In genomic region chr5:106843812-106844416, GRCh38 we compare ENCODE assay signal across 9 cellular contexts.
DNase-seq lines count a peak whose midpoint lies in the region; TF ChIP-seq lines count a peak whose summit lies in the region.
"Had no signal": no experiment of that assay in that cellular context is flagged by ENCODE, and none has a peak within 500 bp of the region (broad histone marks: within the 10 kb centered on the region; RNA-seq: fewer than 3 reads in every experiment).

No MANE protein-coding gene starts in this region.

- H3K4me2 ChIP-seq in MM.1S (ENCODE audit: low read depth, low read length): peak overlapping the region; percentile 26; the same call in 1 of the 2 replicates

- H3K27ac Mint-ChIP-seq in endothelial cell (ENCODE audit: unreplicated experiment): no peak overlapping the region
- H3K27ac Mint-ChIP-seq: activated naive CD4-positive, alpha-beta T cell treated with anti-CD3 and anti-CD28 coated beads for 36 hours had no signal

- H3K4me3 Mint-ChIP-seq in endothelial cell (ENCODE audit: unreplicated experiment): no peak overlapping the region
- H3K4me3 Mint-ChIP-seq: activated naive CD4-positive, alpha-beta T cell treated with anti-CD3 and anti-CD28 coated beads for 36 hours had no signal

- no peaks in the 10 kb centered on the region for H3K4me1 Mint-ChIP-seq in endothelial cell (ENCODE audit: unreplicated experiment)

- H3K27ac ChIP-seq in MM.1S (ENCODE audit: low read length): peak overlapping the region; percentile 7; the same call in 1 of the 2 replicates
- no peak overlapping the region for H3K27ac ChIP-seq in transverse colon

- no peaks in the 10 kb centered on the region for H4K20me1 ChIP-seq in MM.1S (ENCODE audit: insufficient read depth, low read length)

- peak overlapping the region; percentile 10; the same call in 1 of the 2 replicates for H2AFZ ChIP-seq in MM.1S (ENCODE audit: low read length)

- TF ChIP-seq POLR2A in transverse colon (IDR thresholded peaks at IDR 0.05): no peak

- H3K79me2 ChIP-seq in MM.1S (ENCODE audit: low read length): no peaks in the 10 kb centered on the region

- H3K9me3 ChIP-seq in MM.1S (replicated peaks; ENCODE audit: insufficient read depth, low read length) (no peaks in the 10 kb centered on the region), transverse colon (no peaks in the 10 kb centered on the region)

- intact Hi-C loops in transverse colon (cut with DNase I; ENCODE audit: low total_unique reads): no loop called here

- no peaks in the 10 kb centered on the region for H3K9me2 ChIP-seq in MM.1S (replicated peaks; ENCODE audit: insufficient read depth, low read length)

- no peak overlapping the region for H3K9ac ChIP-seq in MM.1S (ENCODE audit: low read length)

- TF ChIP-seq CTCF in MM.1S (IDR thresholded peaks at IDR 0.05; ENCODE audit: low read length) (peak; percentile 41), endothelial cell (IDR thresholded peaks at IDR 0.05; ENCODE audit: unreplicated experiment) (peak; percentile 54), transverse colon (IDR thresholded peaks at IDR 0.05) (peak in 3 of 5 experiments; percentile 16 to 31 (median 27))

- no peaks in the 10 kb centered on the region for H3K27me3 ChIP-seq in MM.1S (replicated peaks; ENCODE audit: insufficient read depth, low read length)
- no peaks in the 10 kb centered on the region for H3K27me3 ChIP-seq in transverse colon

- in situ Hi-C loops in transverse colon (cut with MboI; ENCODE audit: low pct_ligation_motif_present in 1 of 4, low pct_unique_long_range_greater_than_20kb in 1 of 4, low sequenced_read_pairs in 3 of 4): no loop called here

- H3K4me1 ChIP-seq in MM.1S (ENCODE audit: low read length) (0 out of 2 replicates have a peak, but pooled peaks cover 5% of the 10 kb centered on the region), transverse colon (no peaks in the 10 kb centered on the region)

- no peaks in the 10 kb centered on the region for H3K9me3 Mint-ChIP-seq in endothelial cell (ENCODE audit: unreplicated experiment)

- H3K36me3 Mint-ChIP-seq in endothelial cell (ENCODE audit: low read depth, unreplicated experiment): no peaks in the 10 kb centered on the region

- WGBS in transverse colon (ENCODE audit: low coverage in 1 of 2), 2 donors: 70 to 74% methylated on average over 2 to 4 of the region's 4 CpGs

- no peaks in the 10 kb centered on the region for H3F3A ChIP-seq in MM.1S (ENCODE audit: insufficient read depth, low read length)

- H3K27me3 Mint-ChIP-seq in endothelial cell (ENCODE audit: unreplicated experiment): peaks cover 2% of the 10 kb centered on the region

- DNase-seq in NCI-H524 (lab: John Stamatoyannopoulos, UW) (peak; percentile 10 to 43), NCI-H524 treated with DMSO at 0.1 percent for 48 hours (lab: John Stamatoyannopoulos, UW) (no peak), MM.1S (peak; percentile 43), endothelial cell (ENCODE audit: low spot score) (no peak), transverse colon (no peak), MV-4-11 (lab: John Stamatoyannopoulos, UW) (no peak), NCI-H2171 treated with DMSO at 0.1 percent for 48 hours (lab: John Stamatoyannopoulos, UW) (no peak), cerebellar cortex (ENCODE audit: low spot score) (no peak)
- DNase-seq: activated naive CD4-positive, alpha-beta T cell treated with anti-CD3 and anti-CD28 coated beads for 36 hours had no signal

- H3K4me3 ChIP-seq in MM.1S (ENCODE audit: low read length) (peak overlapping the region; percentile 11; the same call in 1 of the 2 replicates), transverse colon (no peak overlapping the region)

- H3K36me3 ChIP-seq in MM.1S (replicated peaks; ENCODE audit: insufficient read depth, low read length): no peaks in the 10 kb centered on the region
- H3K36me3 ChIP-seq in transverse colon: no peaks in the 10 kb centered on the region

- no peak for TF ChIP-seq EP300 in transverse colon (IDR thresholded peaks at IDR 0.05; ENCODE audit: low read depth)

Comparison
In these comparisons a context has a peak if more than half of its experiments do, and no peak if none do; other contexts are left out.
1. DNase-seq: peak in NCI-H524 (2 of 2) and MM.1S (single experiment); none in NCI-H524 treated with DMSO at 0.1 percent for 48 hours (single experiment), endothelial cell (single experiment), transverse colon (single experiment), MV-4-11 (single experiment), NCI-H2171 treated with DMSO at 0.1 percent for 48 hours (single experiment) and cerebellar cortex (single experiment).
2. Peak in every context shown above with its lines, with median percentiles within 50 percentile points of each other: CTCF ChIP-seq.